8 cellular contexts compared by ENCODE assay signal in genomic region chr9:38687389-38687842, GRCh38. TPM values are rescaled to one million over a fixed set of nuclear protein-coding genes. Genes with fewer than 3 reads are reported as not detected.
DNase-seq lines count a peak whose midpoint lies in the region; ATAC-seq, FAIRE-seq and TF ChIP-seq lines count a peak whose summit lies in the region.

No MANE protein-coding gene starts in this region.

- peaks cover 20% of the 10 kb centered on the region for H3K4me1 Mint-ChIP-seq in Caco-2 (ENCODE audit: low read depth, unreplicated experiment)
- no peaks in the 10 kb centered on the region for H3K4me1 Mint-ChIP-seq in activated naive CD8-positive, alpha-beta T cell treated with anti-CD3 and anti-CD28 coated beads, Interleukin-2, amount 50 U/mL, for 24 hours

- no peaks in the 10 kb centered on the region for H3K9me3 Mint-ChIP-seq in Caco-2 (ENCODE audit: unreplicated experiment)
- no peaks in the 10 kb centered on the region for H3K9me3 Mint-ChIP-seq in activated naive CD8-positive, alpha-beta T cell treated with anti-CD3 and anti-CD28 coated beads, Interleukin-2, amount 50 U/mL, for 24 hours

- intact Hi-C loops in Caco-2 (cut with micrococcal nuclease; ENCODE audit: unreplicated experiment), result no loop called here
- intact Hi-C loops in kidney (cut with DNase I), result no loop called here
- intact Hi-C loops in A673 (cut with micrococcal nuclease; ENCODE audit: unreplicated experiment), result no loop called here

- BruUV-seq in Caco-2 (replicated peaks; lab: Mats Ljungman, UMichigan), result no TSS peak
- BruUV-seq in A673 (replicated peaks; lab: Mats Ljungman, UMichigan), result no TSS peak

- H3K4me3 ChIP-seq in Caco-2 (ENCODE audit: low read depth, low read length), result no peak overlapping the region
- peak overlapping the region; percentile 63 to 66 for H3K4me3 ChIP-seq in kidney (ENCODE audit: low read length in 2 of 2)
- no peak overlapping the region for H3K4me3 ChIP-seq in A673 (ENCODE audit: low read depth, low read length, poor library complexity, severe bottlenecking)

- H3K27ac ChIP-seq in kidney (ENCODE audit: low read depth in 2 of 2, low read length in 2 of 2), result no peak overlapping the region
- H3K27ac ChIP-seq in A673 (ENCODE audit: low read depth, low read length, poor library complexity, severe bottlenecking), result no peak overlapping the region

- FAIRE-seq in kidney (lab: Jason Lieb, UNC), result no peak

- TF ChIP-seq CTCF in Caco-2 (IDR thresholded peaks at IDR 0.05; ENCODE audit: insufficient read depth in 1 of 2, low read depth in 1 of 2, low read length in 1 of 2, severe bottlenecking in 1 of 2, unreplicated experiment in 1 of 2) (no peak), kidney (IDR thresholded peaks at IDR 0.05; ENCODE audit: borderline replicate concordance, extremely low read depth, insufficient read depth) (no peak), A673 (conservative IDR thresholded peaks at IDR 0.05; ENCODE audit: low read depth, low read length) (no peak)

- H3K4me1 ChIP-seq in Caco-2, result peaks cover 37% of the 10 kb centered on the region
- H3K4me1 ChIP-seq in kidney (ENCODE audit: control insufficient read depth in 1 of 2, insufficient read depth in 1 of 2, low read depth in 1 of 2, low read length in 2 of 2), result peaks cover 3% of the 10 kb centered on the region in 2 donors
- H3K4me1 ChIP-seq in A673 (ENCODE audit: insufficient read depth, low read length, poor library complexity, severe bottlenecking), result peaks cover 25% of the 10 kb centered on the region

- ATAC-seq in activated naive CD8-positive, alpha-beta T cell treated with anti-CD3 and anti-CD28 coated beads, Interleukin-2, amount 50 U/mL, for 24 hours, result no peak
- no peak for ATAC-seq in HG03457 (IDR thresholded peaks at IDR 0.05; ENCODE audit: unreplicated experiment)
- ATAC-seq in GM21390 (IDR thresholded peaks at IDR 0.05; ENCODE audit: unreplicated experiment), result no peak

- H3K4me3 Mint-ChIP-seq in Caco-2 (ENCODE audit: unreplicated experiment), result peak overlapping the region; percentile 64
- H3K4me3 Mint-ChIP-seq in activated naive CD8-positive, alpha-beta T cell treated with anti-CD3 and anti-CD28 coated beads, Interleukin-2, amount 50 U/mL, for 24 hours, result no peak overlapping the region

- no peaks in the 10 kb centered on the region for H3K9me3 ChIP-seq in Caco-2
- no peaks in the 10 kb centered on the region for H3K9me3 ChIP-seq in kidney (ENCODE audit: control insufficient read depth in 1 of 2, low read length in 2 of 2)
- H3K9me3 ChIP-seq in A673 (ENCODE audit: low read depth, low read length, poor library complexity, severe bottlenecking), result no peaks in the 10 kb centered on the region

- H3K27me3 ChIP-seq in Caco-2 (replicated peaks; ENCODE audit: control insufficient read depth, insufficient read depth, low read length) (no peaks in the 10 kb centered on the region), A673 (replicated peaks; ENCODE audit: insufficient read depth, low read depth, low read length, poor library complexity) (no peaks in the 10 kb centered on the region)

- no peaks in the 10 kb centered on the region for H3K27me3 Mint-ChIP-seq in Caco-2 (ENCODE audit: insufficient read depth, unreplicated experiment)
- H3K27me3 Mint-ChIP-seq in activated naive CD8-positive, alpha-beta T cell treated with anti-CD3 and anti-CD28 coated beads, Interleukin-2, amount 50 U/mL, for 24 hours, result no peaks in the 10 kb centered on the region

- CTCF ChIA-PET in Caco-2 (lab: Charles Lee), result interaction anchor here (0.6 kb wide), 1 partner anchor 500 kb away, joined by 5 read pairs; no protein-coding TSS in a partner anchor
- CTCF ChIA-PET in A673 (lab: Charles Lee), result no interaction called here

- no peaks in the 10 kb centered on the region for H3K36me3 ChIP-seq in Caco-2 (ENCODE audit: control insufficient read depth, insufficient read depth, low read length)
- H3K36me3 ChIP-seq in kidney (ENCODE audit: control insufficient read depth in 1 of 2, insufficient read depth in 2 of 2, low read length in 2 of 2), result no peaks in the 10 kb centered on the region
- H3K36me3 ChIP-seq in A673 (ENCODE audit: insufficient read depth, low read length, poor library complexity, severe bottlenecking), result no peaks in the 10 kb centered on the region

- H3K36me3 Mint-ChIP-seq in Caco-2 (ENCODE audit: insufficient read depth, unreplicated experiment), result peaks cover 5% of the 10 kb centered on the region
- H3K36me3 Mint-ChIP-seq in activated naive CD8-positive, alpha-beta T cell treated with anti-CD3 and anti-CD28 coated beads, Interleukin-2, amount 50 U/mL, for 24 hours (ENCODE audit: low read depth), result no peaks in the 10 kb centered on the region

- DNase-seq in Caco-2 (peak; percentile 43 to 55), LoVo (ENCODE audit: low spot score) (peak; percentile 34), kidney (peak; percentile 88), A673 (ENCODE audit: low spot score) (no peak)
- DNase-seq in activated naive CD8-positive, alpha-beta T cell treated with anti-CD3 and anti-CD28 coated beads, Interleukin-2, amount 50 U/mL, for 24 hours, result peak; percentile 8
- peak; percentile 19 for DNase-seq in stimulated activated CD4-positive, alpha-beta T cell treated with anti-CD3 and anti-CD28 coated beads, Interleukin-4, amount 100 ng/mL, for 24 hours

- peak overlapping the region; percentile 57 for H3K27ac Mint-ChIP-seq in Caco-2 (ENCODE audit: unreplicated experiment)
- no peak overlapping the region for H3K27ac Mint-ChIP-seq in activated naive CD8-positive, alpha-beta T cell treated with anti-CD3 and anti-CD28 coated beads, Interleukin-2, amount 50 U/mL, for 24 hours

- POLR2A ChIA-PET in Caco-2 (lab: Charles Lee), result no interaction called here
- POLR2A ChIA-PET in A673 (lab: Charles Lee; ENCODE audit: low non-redundant PET), result no interaction called here

- H3K9ac ChIP-seq in kidney (ENCODE audit: low read length in 2 of 2), result peak overlapping the region in 1 of 2 donors; percentile 55

RNA-seq across cellular contexts. Expression of gene FAM240B, which starts 32.5 kb away (rescaled TPM):
- not detected in 2 replicates for total RNA-seq in Caco-2 (2022)
- total RNA-seq in kidney, result not detected
- not detected for polyA plus RNA-seq in kidney (ENCODE audit: insufficient read depth, low read depth, low replicate concordance)
- not detected in 2 replicates for total RNA-seq in A673 (2021)

Comparison
In these comparisons a context has a peak if more than half of its experiments do, and no peak if none do; other contexts are left out.
1. H3K4me3 ChIP-seq: peak in kidney (2 of 2); none in Caco-2 (single experiment) and A673 (single experiment).